8 cellular contexts compared by ENCODE assay signal in the genomic region with DNA sequence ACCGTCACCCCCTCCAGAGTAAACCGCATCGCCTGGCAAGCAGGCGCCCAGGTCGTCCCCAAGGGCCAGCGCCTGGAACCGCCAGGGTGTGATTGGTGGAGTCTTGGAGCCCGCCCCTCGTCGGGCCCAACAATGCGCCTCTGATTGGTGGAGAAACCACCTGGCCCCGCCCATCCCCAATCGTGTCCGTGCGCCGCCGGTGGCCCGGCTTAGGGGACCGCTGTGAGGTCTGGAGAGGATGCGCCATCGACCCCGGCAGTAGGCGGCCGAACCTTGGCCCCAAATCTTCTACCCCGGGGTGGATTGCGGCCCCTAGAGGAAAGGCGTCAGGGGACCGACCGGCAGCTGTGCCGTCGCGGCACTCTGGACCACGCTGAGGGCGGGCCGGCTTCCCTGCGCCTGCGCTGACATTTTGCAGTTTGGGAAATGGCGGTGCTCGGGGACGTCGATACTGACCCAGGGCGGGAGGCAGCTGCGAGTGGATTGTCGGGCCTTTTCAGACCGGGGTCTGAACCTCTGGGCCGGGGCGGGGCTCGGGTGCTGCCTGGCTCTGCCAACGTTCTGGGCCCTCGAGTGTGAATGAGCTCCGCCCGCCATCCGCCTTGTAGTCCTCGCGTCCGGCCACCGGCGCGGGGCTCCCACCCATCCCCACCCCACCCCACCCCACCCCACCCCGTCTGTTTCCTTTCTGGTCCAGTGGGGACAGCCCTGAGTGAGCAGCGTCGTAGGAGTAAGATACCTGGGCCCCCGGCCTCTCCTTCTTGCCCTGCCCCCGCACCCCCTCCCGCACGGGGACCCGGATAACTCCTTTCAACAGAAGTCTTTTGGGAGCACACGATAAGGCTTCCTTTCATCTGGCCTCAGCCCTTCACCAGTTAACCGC. TPM values are rescaled to one million over a fixed set of nuclear protein-coding genes. Genes with fewer than 3 reads are reported as not detected.
A peak's percentile ranks its signal among the peaks of the same experiment; 100 is the strongest.
DNase-seq lines count a peak whose midpoint lies in the region; TF ChIP-seq lines count a peak whose summit lies in the region.

No MANE protein-coding gene starts in this region.

- H3K4me1 ChIP-seq in Caco-2: peaks cover 12% of the 10 kb centered on the region

- peak; percentile 67 to 80 for DNase-seq in Caco-2
- DNase-seq in GM20000 (ENCODE audit: low spot score): peak; percentile 95
- DNase-seq in HT1080 (ENCODE audit: low read depth): peak; percentile 84
- peak; percentile 86 for DNase-seq in NOMO-1 treated with DMSO at 0.1 percent for 48 hours (lab: John Stamatoyannopoulos, UW; ENCODE audit: unreplicated experiment)
- peak; percentile 89 for DNase-seq in activated CD8-positive, alpha-beta memory T cell treated with anti-CD3 and anti-CD28 coated beads, Interleukin-2, amount 50 U/mL, for 4 hours
- DNase-seq in endothelial cell (ENCODE audit: low spot score): peak; percentile 91
- peak; percentile 97 for DNase-seq in midbrain (lab: John Stamatoyannopoulos, UW)
- DNase-seq in stimulated activated CD8-positive, alpha-beta memory T cell treated with anti-CD3 and anti-CD28 coated beads, Interleukin-2, amount 100 ng/mL, for 48 hours (ENCODE audit: low read depth in 2 of 2): peak; percentile 85 to 90

- no peak for TF ChIP-seq CTCF in Caco-2 (IDR thresholded peaks at IDR 0.05; ENCODE audit: insufficient read depth in 1 of 2, low read depth in 1 of 2, low read length in 1 of 2, severe bottlenecking in 1 of 2, unreplicated experiment in 1 of 2)
- TF ChIP-seq CTCF in GM20000 (IDR thresholded peaks at IDR 0.05; ENCODE audit: extremely low read depth, missing control alignments): no peak
- peak; percentile 55 for TF ChIP-seq CTCF in endothelial cell (IDR thresholded peaks at IDR 0.05; ENCODE audit: unreplicated experiment)

- CTCF ChIA-PET in Caco-2 (lab: Charles Lee): interaction anchor here (1.2 kb wide), 1 partner anchor 149 kb away, joined by 3 read pairs; no protein-coding TSS in a partner anchor

- no peaks in the 10 kb centered on the region for H3K9me3 ChIP-seq in Caco-2

- no peaks in the 10 kb centered on the region for H3K27me3 ChIP-seq in Caco-2 (replicated peaks; ENCODE audit: control insufficient read depth, insufficient read depth, low read length)

- no TSS peak for BruUV-seq in Caco-2 (replicated peaks; lab: Mats Ljungman, UMichigan)

- H3K27me3 Mint-ChIP-seq in Caco-2 (ENCODE audit: insufficient read depth, unreplicated experiment) (no peaks in the 10 kb centered on the region), endothelial cell (ENCODE audit: unreplicated experiment) (peaks cover 23% of the 10 kb centered on the region)

- intact Hi-C loops in Caco-2 (cut with micrococcal nuclease; ENCODE audit: unreplicated experiment): loop anchor here (5.0 kb wide), 1 partner anchor 33 kb away; a partner anchor contains a TSS

- H3K36me3 Mint-ChIP-seq in Caco-2 (ENCODE audit: insufficient read depth, unreplicated experiment): peaks cover 85% of the 10 kb centered on the region
- H3K36me3 Mint-ChIP-seq in endothelial cell (ENCODE audit: low read depth, unreplicated experiment): peaks cover 38% of the 10 kb centered on the region

- POLR2A ChIA-PET in Caco-2 (lab: Charles Lee): interaction anchor here (1.4 kb wide), 1 partner anchor 84 kb away, joined by 4 read pairs; no protein-coding TSS in a partner anchor

- no peaks in the 10 kb centered on the region for H3K9me3 Mint-ChIP-seq in Caco-2 (ENCODE audit: unreplicated experiment)
- H3K9me3 Mint-ChIP-seq in endothelial cell (ENCODE audit: unreplicated experiment): no peaks in the 10 kb centered on the region

- H3K4me1 Mint-ChIP-seq in Caco-2 (ENCODE audit: low read depth, unreplicated experiment) (peaks cover 42% of the 10 kb centered on the region), endothelial cell (ENCODE audit: unreplicated experiment) (peaks cover 30% of the 10 kb centered on the region)

- H3K4me3 Mint-ChIP-seq in Caco-2 (ENCODE audit: unreplicated experiment) (peak overlapping the region; percentile 51), endothelial cell (ENCODE audit: unreplicated experiment) (peak overlapping the region; percentile 86)

- H3K36me3 ChIP-seq in Caco-2 (ENCODE audit: control insufficient read depth, insufficient read depth, low read length): peaks cover 4% of the 10 kb centered on the region

- H3K27ac Mint-ChIP-seq in Caco-2 (ENCODE audit: unreplicated experiment): peak overlapping the region; percentile 58
- peak overlapping the region; percentile 86 for H3K27ac Mint-ChIP-seq in endothelial cell (ENCODE audit: unreplicated experiment)

- H3K4me3 ChIP-seq in Caco-2 (ENCODE audit: low read depth, low read length): no peak overlapping the region

RNA-seq across cellular contexts. Expression of a gene that starts 34.2 kb away (rescaled TPM):
- 422 and 437 TPM in 2 replicates for total RNA-seq in Caco-2 (2022)
- 166 and 204 TPM in 2 replicates for total RNA-seq in HT1080 (2014; rRNA removed; shearing (Covaris generic))
- polyA plus RNA-seq in HT1080 (2015; cell fraction: cytosol; rRNA removed): 199 and 260 TPM in 2 replicates
- polyA plus RNA-seq in HT1080 (2015; cell fraction: nucleus; rRNA removed): 463 and 503 TPM in 2 replicates
- 511 TPM for total RNA-seq in endothelial cell (ENCODE audit: unreplicated experiment)
